9 cellular contexts compared by ENCODE assay signal in genomic region chr18:48488388-48488850, GRCh38. TPM values are rescaled to one million over a fixed set of nuclear protein-coding genes. Genes with fewer than 3 reads are reported as not detected.
DNase-seq lines count a peak whose midpoint lies in the region; FAIRE-seq and TF ChIP-seq lines count a peak whose summit lies in the region.
"Had no signal": no experiment of that assay in that cellular context is flagged by ENCODE, and none has a peak within 500 bp of the region (broad histone marks: within the 10 kb centered on the region; RNA-seq: fewer than 3 reads in every experiment).

No MANE protein-coding gene starts in this region.

- H3K27me3 ChIP-seq in bronchial epithelial cell (ENCODE audit: control insufficient read depth, insufficient read depth, low read length) = no peaks in the 10 kb centered on the region

- peaks cover 9% of the 10 kb centered on the region for H3K27me3 Mint-ChIP-seq in activated CD4-positive, alpha-beta memory T cell treated with anti-CD3 and anti-CD28 coated beads for 36 hours

- FAIRE-seq in bronchial epithelial cell (lab: Jason Lieb, UNC) = no peak

- H3K36me3 ChIP-seq in bronchial epithelial cell (ENCODE audit: control insufficient read depth, insufficient read depth, low read length) = no peaks in the 10 kb centered on the region

- no peak overlapping the region for H3K27ac Mint-ChIP-seq in activated CD4-positive, alpha-beta memory T cell treated with anti-CD3 and anti-CD28 coated beads for 36 hours
- H3K27ac Mint-ChIP-seq: activated T-cell treated with anti-CD3 and anti-CD28 coated beads, Interleukin-2, amount 50 U/mL, for 24 hours had no signal

- no peak for TF ChIP-seq CTCF in bronchial epithelial cell (IDR thresholded peaks at IDR 0.05; ENCODE audit: insufficient read depth, low read length, severe bottlenecking)

- H3K4me3 Mint-ChIP-seq in activated CD4-positive, alpha-beta memory T cell treated with anti-CD3 and anti-CD28 coated beads for 36 hours = no peak overlapping the region
- H3K4me3 Mint-ChIP-seq: activated T-cell treated with anti-CD3 and anti-CD28 coated beads, Interleukin-2, amount 50 U/mL, for 24 hours had no signal

- DNase-seq in bronchial epithelial cell (ENCODE audit: low read depth) (peak; percentile 91), kidney glomerular epithelial cell (lab: John Stamatoyannopoulos, UW) (peak; percentile 95), ureter (ENCODE audit: low spot score) (peak; percentile 78), SHP77 (lab: John Stamatoyannopoulos, UW) (no peak), T-helper 1 cell (no peak), amygdala (lab: John Stamatoyannopoulos, UW) (no peak)
- DNase-seq in activated CD4-positive, alpha-beta memory T cell treated with anti-CD3 and anti-CD28 coated beads for 36 hours = no peak
- DNase-seq: activated T-cell treated with anti-CD3 and anti-CD28 coated beads, Interleukin-2, amount 50 U/mL, for 24 hours had no signal

- CTCF ChIA-PET in activated CD4-positive, alpha-beta memory T cell treated with anti-CD3 and anti-CD28 coated beads for 36 hours (lab: Charles Lee) = no interaction called here

- intact Hi-C loops in activated CD4-positive, alpha-beta memory T cell treated with anti-CD3 and anti-CD28 coated beads for 36 hours (cut with micrococcal nuclease) = no loop called here

- no peaks in the 10 kb centered on the region for H3K4me1 Mint-ChIP-seq in activated CD4-positive, alpha-beta memory T cell treated with anti-CD3 and anti-CD28 coated beads for 36 hours (ENCODE audit: low read depth)

- POLR2A ChIA-PET in activated CD4-positive, alpha-beta memory T cell treated with anti-CD3 and anti-CD28 coated beads for 36 hours (lab: Charles Lee) = no interaction called here

- H3K4me3 ChIP-seq in bronchial epithelial cell (ENCODE audit: low read depth, low read length) = no peak overlapping the region

- TF ChIP-seq RAD21 in Ishikawa (IDR thresholded peaks at IDR 0.05; ENCODE audit: low read depth) = no peak

- TF ChIP-seq EP300 in Ishikawa (IDR thresholded peaks at IDR 0.05; ENCODE audit: borderline replicate concordance) = peak; percentile 63

- no peaks in the 10 kb centered on the region for H3K36me3 Mint-ChIP-seq in activated CD4-positive, alpha-beta memory T cell treated with anti-CD3 and anti-CD28 coated beads for 36 hours

- no peaks in the 10 kb centered on the region for H3K9me3 Mint-ChIP-seq in activated CD4-positive, alpha-beta memory T cell treated with anti-CD3 and anti-CD28 coated beads for 36 hours
- H3K9me3 Mint-ChIP-seq: activated T-cell treated with anti-CD3 and anti-CD28 coated beads, Interleukin-2, amount 50 U/mL, for 24 hours had no signal

TF ChIP-seq in Ishikawa, 13 proteins besides CTCF, POLR2A, EP300 and RAD21:
- TF ChIP-seq TAF1 (IDR thresholded peaks at IDR 0.05; ENCODE audit: low read depth) = no peak
- TF ChIP-seq NFIC (IDR thresholded peaks at IDR 0.05) = peak; percentile 94
- no peak for TF ChIP-seq USF1 (IDR thresholded peaks at IDR 0.05)
- TF ChIP-seq YY1 (IDR thresholded peaks at IDR 0.05; ENCODE audit: low read depth) = no peak
- TF ChIP-seq CREB1 (IDR thresholded peaks at IDR 0.05; ENCODE audit: low read depth) = no peak
- TF ChIP-seq REST (IDR thresholded peaks at IDR 0.05; ENCODE audit: low read depth) = no peak
- no peak for TF ChIP-seq ZBTB7A (IDR thresholded peaks at IDR 0.05; ENCODE audit: low read depth)
- TF ChIP-seq TCF12 (IDR thresholded peaks at IDR 0.05; ENCODE audit: low read depth) = peak; percentile 58; the same call in 1 of the 2 replicates
- TF ChIP-seq TEAD4 (IDR thresholded peaks at IDR 0.05) = peak; percentile 98
- no peak; the same call in 1 of the 2 replicates for TF ChIP-seq MAX (IDR thresholded peaks at IDR 0.05)
- no peak for TF ChIP-seq FOXM1 (IDR thresholded peaks at IDR 0.05; ENCODE audit: borderline replicate concordance, low read depth)
- TF ChIP-seq CEBPB (IDR thresholded peaks at IDR 0.05) = no peak
- TF ChIP-seq EGR1 (IDR thresholded peaks at IDR 0.05) = no peak

RNA-seq across cellular contexts. Expression of gene CTIF, which starts 50.4 kb away (rescaled TPM):
- 15.0 and 16.1 TPM in 2 replicates for total RNA-seq in bronchial epithelial cell
- 62.3 TPM for total RNA-seq in ureter
- 1 to 10 TPM; 4.6 to 5.8 TPM for total RNA-seq in activated CD4-positive, alpha-beta memory T cell treated with anti-CD3 and anti-CD28 coated beads for 36 hours

Comparison
In these comparisons a context has a peak if more than half of its experiments do, and no peak if none do; other contexts are left out.
1. DNase-seq: peak in bronchial epithelial cell (single experiment), kidney glomerular epithelial cell (single experiment) and ureter (single experiment); none in SHP77 (0 of 2), activated CD4-positive, alpha-beta memory T cell treated with anti-CD3 and anti-CD28 coated beads for 36 hours (single experiment), T-helper 1 cell (0 of 5) and amygdala (0 of 56).